1 cellular context compared by ENCODE assay signal in the genomic region with DNA sequence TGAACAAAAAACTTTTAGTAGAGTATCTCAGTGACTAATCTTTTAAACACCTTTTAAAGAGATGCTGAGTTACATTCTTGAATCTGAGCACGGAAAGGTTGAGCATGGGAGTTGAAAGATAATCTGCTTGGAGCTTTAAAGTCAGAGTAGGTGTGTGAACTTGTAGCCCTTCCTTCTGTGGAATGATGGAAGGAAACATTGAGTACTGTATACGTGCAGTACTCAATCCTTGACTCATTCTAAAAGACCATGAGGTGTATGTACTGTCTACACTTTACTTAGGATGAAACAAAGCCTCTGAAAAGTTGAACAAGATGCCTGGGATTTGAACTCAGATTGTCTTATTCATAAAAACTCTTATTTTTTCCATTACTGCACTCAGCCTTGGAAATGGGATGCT.
TF ChIP-seq lines count a peak whose summit lies in the region.

No MANE protein-coding gene starts in this region.

TF ChIP-seq in HepG2, 621 proteins besides CTCF, POLR2A, EP300 and RAD21:
- TF ChIP-seq ZSCAN31 (CRISPR knock-in tag; IDR thresholded peaks at IDR 0.05; ENCODE audit: low read depth) (no peak), JUND (CRISPR knock-in tag; IDR thresholded peaks at IDR 0.05) (no peak), BCL6 (CRISPR knock-in tag; IDR thresholded peaks at IDR 0.05) (no peak), ZBTB1 (CRISPR knock-in tag; IDR thresholded peaks at IDR 0.05; ENCODE audit: borderline replicate concordance) (no peak)
- TF ChIP-seq, protein P1, sequence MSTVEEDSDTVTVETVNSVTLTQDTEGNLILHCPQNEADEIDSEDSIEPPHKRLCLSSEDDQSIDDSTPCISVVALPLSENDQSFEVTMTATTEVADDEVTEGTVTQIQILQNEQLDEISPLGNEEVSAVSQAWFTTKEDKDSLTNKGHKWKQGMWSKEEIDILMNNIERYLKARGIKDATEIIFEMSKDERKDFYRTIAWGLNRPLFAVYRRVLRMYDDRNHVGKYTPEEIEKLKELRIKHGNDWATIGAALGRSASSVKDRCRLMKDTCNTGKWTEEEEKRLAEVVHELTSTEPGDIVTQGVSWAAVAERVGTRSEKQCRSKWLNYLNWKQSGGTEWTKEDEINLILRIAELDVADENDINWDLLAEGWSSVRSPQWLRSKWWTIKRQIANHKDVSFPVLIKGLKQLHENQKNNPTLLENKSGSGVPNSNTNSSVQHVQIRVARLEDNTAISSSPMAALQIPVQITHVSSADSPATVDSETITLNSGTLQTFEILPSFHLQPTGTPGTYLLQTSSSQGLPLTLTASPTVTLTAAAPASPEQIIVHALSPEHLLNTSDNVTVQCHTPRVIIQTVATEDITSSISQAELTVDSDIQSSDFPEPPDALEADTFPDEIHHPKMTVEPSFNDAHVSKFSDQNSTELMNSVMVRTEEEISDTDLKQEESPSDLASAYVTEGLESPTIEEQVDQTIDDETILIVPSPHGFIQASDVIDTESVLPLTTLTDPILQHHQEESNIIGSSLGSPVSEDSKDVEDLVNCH (CRISPR knock-in tag; IDR thresholded peaks at IDR 0.05): no peak
- TF ChIP-seq, protein P2, sequence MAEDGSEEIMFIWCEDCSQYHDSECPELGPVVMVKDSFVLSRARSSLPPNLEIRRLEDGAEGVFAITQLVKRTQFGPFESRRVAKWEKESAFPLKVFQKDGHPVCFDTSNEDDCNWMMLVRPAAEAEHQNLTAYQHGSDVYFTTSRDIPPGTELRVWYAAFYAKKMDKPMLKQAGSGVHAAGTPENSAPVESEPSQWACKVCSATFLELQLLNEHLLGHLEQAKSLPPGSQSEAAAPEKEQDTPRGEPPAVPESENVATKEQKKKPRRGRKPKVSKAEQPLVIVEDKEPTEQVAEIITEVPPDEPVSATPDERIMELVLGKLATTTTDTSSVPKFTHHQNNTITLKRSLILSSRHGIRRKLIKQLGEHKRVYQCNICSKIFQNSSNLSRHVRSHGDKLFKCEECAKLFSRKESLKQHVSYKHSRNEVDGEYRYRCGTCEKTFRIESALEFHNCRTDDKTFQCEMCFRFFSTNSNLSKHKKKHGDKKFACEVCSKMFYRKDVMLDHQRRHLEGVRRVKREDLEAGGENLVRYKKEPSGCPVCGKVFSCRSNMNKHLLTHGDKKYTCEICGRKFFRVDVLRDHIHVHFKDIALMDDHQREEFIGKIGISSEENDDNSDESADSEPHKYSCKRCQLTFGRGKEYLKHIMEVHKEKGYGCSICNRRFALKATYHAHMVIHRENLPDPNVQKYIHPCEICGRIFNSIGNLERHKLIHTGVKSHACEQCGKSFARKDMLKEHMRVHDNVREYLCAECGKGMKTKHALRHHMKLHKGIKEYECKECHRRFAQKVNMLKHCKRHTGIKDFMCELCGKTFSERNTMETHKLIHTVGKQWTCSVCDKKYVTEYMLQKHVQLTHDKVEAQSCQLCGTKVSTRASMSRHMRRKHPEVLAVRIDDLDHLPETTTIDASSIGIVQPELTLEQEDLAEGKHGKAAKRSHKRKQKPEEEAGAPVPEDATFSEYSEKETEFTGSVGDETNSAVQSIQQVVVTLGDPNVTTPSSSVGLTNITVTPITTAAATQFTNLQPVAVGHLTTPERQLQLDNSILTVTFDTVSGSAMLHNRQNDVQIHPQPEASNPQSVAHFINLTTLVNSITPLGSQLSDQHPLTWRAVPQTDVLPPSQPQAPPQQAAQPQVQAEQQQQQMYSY (CRISPR knock-in tag; IDR thresholded peaks at IDR 0.05): no peak
- TF ChIP-seq, protein P3, sequence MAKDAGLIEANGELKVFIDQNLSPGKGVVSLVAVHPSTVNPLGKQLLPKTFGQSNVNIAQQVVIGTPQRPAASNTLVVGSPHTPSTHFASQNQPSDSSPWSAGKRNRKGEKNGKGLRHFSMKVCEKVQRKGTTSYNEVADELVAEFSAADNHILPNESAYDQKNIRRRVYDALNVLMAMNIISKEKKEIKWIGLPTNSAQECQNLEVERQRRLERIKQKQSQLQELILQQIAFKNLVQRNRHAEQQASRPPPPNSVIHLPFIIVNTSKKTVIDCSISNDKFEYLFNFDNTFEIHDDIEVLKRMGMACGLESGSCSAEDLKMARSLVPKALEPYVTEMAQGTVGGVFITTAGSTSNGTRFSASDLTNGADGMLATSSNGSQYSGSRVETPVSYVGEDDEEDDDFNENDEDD (CRISPR knock-in tag; IDR thresholded peaks at IDR 0.05; ENCODE audit: borderline replicate concordance): no peak
- TF ChIP-seq, protein P4, sequence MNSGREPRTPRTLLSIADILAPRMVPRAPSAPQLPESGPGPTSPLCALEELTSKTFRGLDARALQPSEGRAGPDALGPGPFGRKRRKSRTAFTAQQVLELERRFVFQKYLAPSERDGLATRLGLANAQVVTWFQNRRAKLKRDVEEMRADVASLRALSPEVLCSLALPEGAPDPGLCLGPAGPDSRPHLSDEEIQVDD (CRISPR knock-in tag; IDR thresholded peaks at IDR 0.05; ENCODE audit: borderline replicate concordance): no peak
